Comparison of ENCODE assay signal across 8 cellular contexts in genomic region chr6:80214436-80215022, GRCh38.
DNase-seq lines count a peak whose midpoint lies in the region; ATAC-seq, FAIRE-seq and TF ChIP-seq lines count a peak whose summit lies in the region.

No MANE protein-coding gene starts in this region.

- H3K9me3 ChIP-seq in keratinocyte (ENCODE audit: control insufficient read depth, low read depth, low read length): no peaks in the 10 kb centered on the region

- dilution Hi-C loops in keratinocyte (cut with MboI; ENCODE audit: extremely low pct_ligation_motif_present, low sequenced_read_pairs): no loop called here

- H3K27me3 Mint-ChIP-seq in brain: peaks cover 3% of the 10 kb centered on the region

- peak; percentile 1 to 4 for DNase-seq in activated CD4-positive, alpha-beta T cell treated with anti-CD3 and anti-CD28 coated beads for 24 hours (ENCODE audit: low read depth in 2 of 2)
- no peak for DNase-seq in activated CD4-positive, alpha-beta T cell treated with anti-CD3 and anti-CD28 coated beads, Interleukin-2, amount 50 U/mL, for 4 hours
- peak; percentile 76 for DNase-seq in HT-29 (ENCODE audit: low spot score)
- peak; percentile 42 for DNase-seq in NOMO-1 treated with DMSO at 0.1 percent for 48 hours (lab: John Stamatoyannopoulos, UW; ENCODE audit: unreplicated experiment)
- DNase-seq in keratinocyte (ENCODE audit: low read depth, low spot score): no peak
- peak; percentile 79 for DNase-seq in superior temporal gyrus (ENCODE audit: extremely low spot score)

- H3K36me3 Mint-ChIP-seq in brain: peaks cover 4% of the 10 kb centered on the region

- H3K9me1 ChIP-seq in keratinocyte (ENCODE audit: control insufficient read depth, extremely low read depth, insufficient read depth, low read length): no peaks in the 10 kb centered on the region

- H3K4me2 ChIP-seq in keratinocyte (ENCODE audit: control insufficient read depth, extremely low read depth, insufficient read depth, low read depth, low read length): no peak overlapping the region

- TF ChIP-seq CTCF in brain (conservative IDR thresholded peaks at IDR 0.05): peak; percentile 78 to 85
- TF ChIP-seq CTCF in keratinocyte (optimal IDR thresholded peaks at IDR 0.05 in 1 of 3, IDR thresholded peaks at IDR 0.05 in 1 of 3, conservative IDR thresholded peaks at IDR 0.05 in 1 of 3; ENCODE audit: extremely low read depth in 1 of 3, insufficient read depth in 2 of 3, low read length in 3 of 3): peak; percentile 53 to 67 (median 66)

- peak; percentile 34 for FAIRE-seq in keratinocyte (lab: Jason Lieb, UNC)

- H3K79me2 ChIP-seq in keratinocyte (ENCODE audit: control insufficient read depth, insufficient read depth, low read length): no peaks in the 10 kb centered on the region

- no peak overlapping the region for H3K4me3 ChIP-seq in keratinocyte (ENCODE audit: control insufficient read depth in 2 of 3, extremely low read depth in 1 of 3, insufficient read depth in 2 of 3, low read depth in 1 of 3, low read length in 3 of 3)

- peaks cover 0 to 2% (median 0%) of the 10 kb centered on the region in 5 experiments for H3K9me3 Mint-ChIP-seq in brain

- ATAC-seq in GM21717 (IDR thresholded peaks at IDR 0.05; ENCODE audit: unreplicated experiment): peak; percentile 88

- no peaks in the 10 kb centered on the region for H3K36me3 ChIP-seq in keratinocyte (ENCODE audit: control insufficient read depth in 2 of 2, extremely low read depth in 1 of 2, insufficient read depth in 2 of 2, low read length in 2 of 2)

- no peak overlapping the region for H3K4me3 Mint-ChIP-seq in brain

- H4K20me1 ChIP-seq in keratinocyte (ENCODE audit: control insufficient read depth, extremely low read depth, insufficient read depth, low read length): no peaks in the 10 kb centered on the region

- peaks cover 42% of the 10 kb centered on the region for H3K4me1 Mint-ChIP-seq in brain

- H3K27me3 ChIP-seq in keratinocyte (ENCODE audit: control insufficient read depth, extremely low read depth, insufficient read depth, low read length): no peaks in the 10 kb centered on the region

- H3K27ac ChIP-seq in keratinocyte (ENCODE audit: control insufficient read depth, insufficient read depth, low read length): no peak overlapping the region

- H3K4me1 ChIP-seq in keratinocyte (ENCODE audit: control insufficient read depth, extremely low read depth, insufficient read depth, low read length): peaks cover 4% of the 10 kb centered on the region

- no peak overlapping the region for H2AFZ ChIP-seq in keratinocyte (ENCODE audit: control insufficient read depth, low read length)

- no peak overlapping the region for H3K9ac ChIP-seq in keratinocyte (ENCODE audit: control insufficient read depth, extremely low read depth, insufficient read depth, low read length)

- peak overlapping the region in 1 of 5 experiments; percentile 1 for H3K27ac Mint-ChIP-seq in brain

Comparison
In these comparisons a context has a peak if more than half of its experiments do, and no peak if none do; other contexts are left out.
1. DNase-seq: peak in activated CD4-positive, alpha-beta T cell treated with anti-CD3 and anti-CD28 coated beads for 24 hours (2 of 2), HT-29 (single experiment), NOMO-1 treated with DMSO at 0.1 percent for 48 hours (single experiment) and superior temporal gyrus (single experiment); none in activated CD4-positive, alpha-beta T cell treated with anti-CD3 and anti-CD28 coated beads, Interleukin-2, amount 50 U/mL, for 4 hours (0 of 2) and keratinocyte (single experiment).